ENCODE assay signal across 1 cellular context in genomic region chr14:74368441-74368840, GRCh38.
TF ChIP-seq lines count a peak whose summit lies in the region.

No MANE protein-coding gene starts in this region.

TF ChIP-seq in H1, 55 proteins besides CTCF, POLR2A, EP300 and RAD21:
- TF ChIP-seq SIN3A (conservative IDR thresholded peaks at IDR 0.05 in 1 of 2, IDR thresholded peaks at IDR 0.05 in 1 of 2; ENCODE audit: low read depth in 1 of 2, low read length in 2 of 2): no peak
- no peak for TF ChIP-seq POU5F1 (IDR thresholded peaks at IDR 0.05; ENCODE audit: low read depth, low read length)
- TF ChIP-seq E2F6 (IDR thresholded peaks at IDR 0.05): no peak
- TF ChIP-seq CBX5 (IDR thresholded peaks at IDR 0.05; ENCODE audit: low read depth, low read length): no peak
- no peak for TF ChIP-seq MAX (IDR thresholded peaks at IDR 0.05)
- no peak for TF ChIP-seq EZH2 (IDR thresholded peaks at IDR 0.05; ENCODE audit: low read depth, low read length, severe bottlenecking)
- TF ChIP-seq TBP (IDR thresholded peaks at IDR 0.05; ENCODE audit: low read depth, low read length): no peak
- TF ChIP-seq TAF1 (IDR thresholded peaks at IDR 0.05; ENCODE audit: low read depth, low read length): no peak
- TF ChIP-seq KDM4A (IDR thresholded peaks at IDR 0.05; ENCODE audit: low read depth, low read length, severe bottlenecking): no peak
- TF ChIP-seq RNF2 (IDR thresholded peaks at IDR 0.05; ENCODE audit: borderline replicate concordance, low read depth, low read length, missing control alignments, poor library complexity, severe bottlenecking): no peak
- TF ChIP-seq CHD2 (IDR thresholded peaks at IDR 0.05; ENCODE audit: low read length): no peak
- TF ChIP-seq ATF3 (IDR thresholded peaks at IDR 0.05; ENCODE audit: insufficient read depth, low read depth, low read length): no peak
- no peak for TF ChIP-seq SRF (IDR thresholded peaks at IDR 0.05; ENCODE audit: low read depth, low read length)
- TF ChIP-seq TAF7 (optimal IDR thresholded peaks at IDR 0.05; ENCODE audit: borderline replicate concordance, low read depth, low read length): no peak
- no peak for TF ChIP-seq SP1 (IDR thresholded peaks at IDR 0.05; ENCODE audit: low read depth, low read length)
